Comparison of ENCODE assay signal across 9 cellular contexts in genomic region chr16:588889-589657, GRCh38. TPM values are rescaled to one million over a fixed set of nuclear protein-coding genes. Genes with fewer than 3 reads are reported as not detected.
DNase-seq lines count a peak whose midpoint lies in the region; ATAC-seq and TF ChIP-seq lines count a peak whose summit lies in the region.
"Had no signal": no experiment of that assay in that cellular context is flagged by ENCODE, and none has a peak within 500 bp of the region (broad histone marks: within the 10 kb centered on the region; RNA-seq: fewer than 3 reads in every experiment).

No MANE protein-coding gene starts in this region.

- TF ChIP-seq POLR2A in GM19193 (IDR thresholded peaks at IDR 0.05; ENCODE audit: extremely low read depth, insufficient read depth, insufficient read length) = peak; percentile 85

- DNase-seq in Ammon's horn (ENCODE audit: low spot score) (peak; percentile 98), NCI-H460 (ENCODE audit: extremely low read depth, low read depth) (peak; percentile 94), cerebellum (ENCODE audit: low spot score) (peak; percentile 95), kidney tubule cell (ENCODE audit: low spot score) (peak; percentile 96)
- DNase-seq in activated CD4-positive, alpha-beta T cell treated with anti-CD3 and anti-CD28 coated beads for 24 hours (ENCODE audit: low read depth in 2 of 2) = peak; percentile 97
- DNase-seq in stimulated activated CD4-positive, alpha-beta T cell treated with anti-CD3 and anti-CD28 coated beads, Interleukin-15, amount 100 ng/mL, for 48 hours (ENCODE audit: low read depth in 2 of 2) = peak; percentile 95

- ATAC-seq in HG03378 (IDR thresholded peaks at IDR 0.05; ENCODE audit: unreplicated experiment) = peak; percentile 71

RNA-seq across cellular contexts. Expression of gene RAB40C, which starts 0.8 kb away (rescaled TPM):
- total RNA-seq in NCI-H460 (2014; rRNA removed; shearing (Covaris generic)) = 10.7 and 11.9 TPM in 2 replicates
- polyA plus RNA-seq in NCI-H460 (2014; cell fraction: nucleus; rRNA removed) = 21.1 and 22.3 TPM in 2 replicates
- 15.9 TPM for total RNA-seq in cerebellum

RNA-seq across cellular contexts. Expression of gene PIGQ, which starts 19.3 kb away (rescaled TPM):
- total RNA-seq in NCI-H460 (2014; rRNA removed; shearing (Covaris generic)) = 16.7 and 18.3 TPM in 2 replicates
- polyA plus RNA-seq in NCI-H460 (2014; cell fraction: nucleus; rRNA removed) = 177 and 190 TPM in 2 replicates
- total RNA-seq in cerebellum = 28.9 TPM

RNA-seq across cellular contexts. Expression of gene NHLRC4, which starts 22.3 kb away (rescaled TPM):
- total RNA-seq in NCI-H460 (2014; rRNA removed; shearing (Covaris generic)) = 0.12 and 0.35 TPM in 2 replicates
- polyA plus RNA-seq in NCI-H460 (2014; cell fraction: nucleus; rRNA removed) = 1.2 and 2.0 TPM in 2 replicates
- total RNA-seq in cerebellum = 0.27 TPM

RNA-seq across cellular contexts. Expression of gene PRR35, which starts 28.9 kb away (rescaled TPM):
- total RNA-seq in NCI-H460 (2014; rRNA removed; shearing (Covaris generic)) = 0.05 TPM in 1 of 2 replicates, not detected in the other
- 0.07 TPM in 1 of 2 replicates, not detected in the other for polyA plus RNA-seq in NCI-H460 (2014; cell fraction: nucleus; rRNA removed)
- total RNA-seq in cerebellum = 2.7 TPM
- total RNA-seq: T-helper 2 cell treated with Interferon-gamma antibody and Interleukin-4, amounts not matched to agents 100 ng/mL and 5 ng/mL, for 36 hours had no signal

RNA-seq across cellular contexts. Expression of gene WFIKKN1, which starts 41.7 kb away (rescaled TPM):
- total RNA-seq in NCI-H460 (2014; rRNA removed; shearing (Covaris generic)) = 0.15 and 0.43 TPM in 2 replicates
- polyA plus RNA-seq in NCI-H460 (2014; cell fraction: nucleus; rRNA removed) = 0.53 TPM in 1 of 2 replicates, not detected in the other
- 0.54 TPM for total RNA-seq in cerebellum

Comparison
In these comparisons a context has a peak if more than half of its experiments do, and no peak if none do; other contexts are left out.
1. Peak in every context shown above with its lines: DNase-seq and ATAC-seq.